32 cellular contexts compared by ENCODE assay signal in genomic region chr19:15544283-15544682, GRCh38. TPM values are rescaled to one million over a fixed set of nuclear protein-coding genes. Genes with fewer than 3 reads are reported as not detected.
"Had no signal": no experiment of that assay in that cellular context is flagged by ENCODE, and none has a peak within 500 bp of the region (broad histone marks: within the 10 kb centered on the region; RNA-seq: fewer than 3 reads in every experiment).

No MANE protein-coding gene starts in this region.

- ATAC-seq: effector memory CD8-positive, alpha-beta T cell; esophagus mucosa; gastrocnemius medialis; heart right ventricle; left cardiac atrium; left lung; left ventricle myocardium superior; lower lobe of right lung; mucosa of descending colon; naive thymus-derived CD8-positive, alpha-beta T cell had no signal

- FAIRE-seq: endometrium, islet of Langerhans, keratinocyte had no signal

- H3K36me3 ChIP-seq: esophagus squamous epithelium, gastrocnemius medialis, heart right ventricle, left lung, lower lobe of right lung had no signal

- H3K9me3 ChIP-seq: esophagus squamous epithelium, gastrocnemius medialis, left lung, lower lobe of right lung, mucosa of descending colon had no signal

- H3K27ac ChIP-seq: epithelial cell of prostate, esophagus squamous epithelium, gastrocnemius medialis, heart right ventricle, left lung, lower lobe of right lung had no signal

- H3K4me1 ChIP-seq: esophagus squamous epithelium, gastrocnemius medialis, heart right ventricle, left lung, lower lobe of right lung had no signal

- H3K27me3 ChIP-seq: gastrocnemius medialis had no signal

- H3K4me3 ChIP-seq: esophagus squamous epithelium, gastrocnemius medialis, heart right ventricle, left lung, lower lobe of right lung, mucosa of descending colon had no signal

- DNase-seq: cortex of kidney; effector CD8-positive, alpha-beta T cell; effector memory CD8-positive, alpha-beta T cell; endodermal cell; erythroblast; esophagus squamous epithelium; foreskin fibroblast; foreskin melanocyte; gastrocnemius medialis; glutamatergic neuron; head of caudate nucleus; heart right ventricle; hippocampal formation; left cardiac atrium; left lung; left ventricle myocardium superior; lower lobe of right lung; mesenchymal stem cell; mucosa of descending colon; naive B cell; naive thymus-derived CD8-positive, alpha-beta T cell had no signal

RNA-seq across cellular contexts. Expression of gene CYP4F22, which starts 36.0 kb away (rescaled TPM):
- total RNA-seq: dermis microvascular lymphatic vessel endothelial cell, endodermal cell, heart right ventricle, kidney epithelial cell, left cardiac atrium, left ventricle myocardium superior, lung microvascular endothelial cell, mesenteric fat pad, mesothelial cell of epicardium, myocyte had no signal
- polyA plus RNA-seq: heart right ventricle had no signal
